Comparison of ENCODE assay signal across 2 cellular contexts in the genomic region with DNA sequence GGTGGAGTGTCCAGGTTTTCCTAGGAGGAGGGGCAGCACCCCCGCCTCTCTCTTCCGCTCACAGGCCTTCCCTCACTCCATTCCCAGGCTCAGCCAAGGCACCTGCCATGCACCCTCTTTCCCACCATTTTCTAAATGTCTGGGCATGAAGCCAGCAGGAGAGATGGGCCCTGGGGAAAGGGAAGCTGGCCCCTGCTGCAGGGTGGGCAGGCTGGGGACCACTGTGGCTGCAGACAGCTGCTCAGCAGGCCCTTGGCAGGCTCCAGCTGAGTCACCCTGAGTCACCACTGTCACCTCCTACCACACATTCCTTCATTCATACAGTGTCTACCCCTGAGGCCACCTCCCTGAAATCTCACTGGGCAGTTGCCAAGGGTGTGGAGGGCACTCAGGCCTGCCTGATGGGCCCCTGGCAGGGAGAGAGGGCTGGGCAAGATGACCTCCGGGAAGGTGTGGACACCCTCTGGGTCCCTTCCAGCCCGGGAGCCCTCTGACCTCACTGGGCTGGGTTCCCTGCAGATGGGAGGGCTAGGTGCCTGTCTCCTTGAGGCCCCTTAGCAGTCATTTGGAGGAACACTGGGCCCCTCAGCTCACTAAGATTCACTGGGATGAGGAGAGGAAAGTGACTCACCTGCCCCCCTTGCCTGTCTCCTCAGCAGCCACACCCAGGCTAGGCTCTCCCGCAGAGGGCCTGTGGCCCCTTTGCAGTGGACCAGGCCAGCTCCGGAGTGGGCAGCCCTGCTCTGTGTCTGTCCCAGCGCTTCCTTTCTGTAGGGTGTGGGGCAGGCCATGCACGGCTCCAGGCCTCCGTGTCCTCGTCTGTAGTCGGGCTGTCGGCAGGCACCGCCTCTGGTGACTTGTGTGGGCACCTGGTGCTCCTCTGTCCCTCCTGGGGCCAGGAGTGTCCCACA.
TF ChIP-seq lines count a peak whose summit lies in the region.

No MANE protein-coding gene starts in this region.

TF ChIP-seq in K562, 482 proteins besides CTCF, POLR2A, EP300 and RAD21 (continued from another document and continues in another):
- peak; percentile 62; the same call in 1 of the 2 replicates for TF ChIP-seq MYNN (IDR thresholded peaks at IDR 0.05)
- no peak for TF ChIP-seq MYNN (CRISPR knock-in tag; IDR thresholded peaks at IDR 0.05)
- TF ChIP-seq MYBL2 (IDR thresholded peaks at IDR 0.05; ENCODE audit: low read depth): no peak
- TF ChIP-seq MYBL2 (CRISPR knock-in tag; IDR thresholded peaks at IDR 0.05; ENCODE audit: borderline replicate concordance): no peak
- no peak for TF ChIP-seq NCOA2 (IDR thresholded peaks at IDR 0.05; ENCODE audit: partially characterized antibody in 2 of 2)
- TF ChIP-seq ZNF24 (IDR thresholded peaks at IDR 0.05): peak; percentile 78
- no peak for TF ChIP-seq TBL1XR1 (IDR thresholded peaks at IDR 0.05; ENCODE audit: low read length in 2 of 2)
- TF ChIP-seq ZBTB7A (IDR thresholded peaks at IDR 0.05; ENCODE audit: borderline replicate concordance, control insufficient read depth, low read depth, low read length): peak; percentile 73; the same call in 1 of the 2 replicates
- TF ChIP-seq, protein P1, sequence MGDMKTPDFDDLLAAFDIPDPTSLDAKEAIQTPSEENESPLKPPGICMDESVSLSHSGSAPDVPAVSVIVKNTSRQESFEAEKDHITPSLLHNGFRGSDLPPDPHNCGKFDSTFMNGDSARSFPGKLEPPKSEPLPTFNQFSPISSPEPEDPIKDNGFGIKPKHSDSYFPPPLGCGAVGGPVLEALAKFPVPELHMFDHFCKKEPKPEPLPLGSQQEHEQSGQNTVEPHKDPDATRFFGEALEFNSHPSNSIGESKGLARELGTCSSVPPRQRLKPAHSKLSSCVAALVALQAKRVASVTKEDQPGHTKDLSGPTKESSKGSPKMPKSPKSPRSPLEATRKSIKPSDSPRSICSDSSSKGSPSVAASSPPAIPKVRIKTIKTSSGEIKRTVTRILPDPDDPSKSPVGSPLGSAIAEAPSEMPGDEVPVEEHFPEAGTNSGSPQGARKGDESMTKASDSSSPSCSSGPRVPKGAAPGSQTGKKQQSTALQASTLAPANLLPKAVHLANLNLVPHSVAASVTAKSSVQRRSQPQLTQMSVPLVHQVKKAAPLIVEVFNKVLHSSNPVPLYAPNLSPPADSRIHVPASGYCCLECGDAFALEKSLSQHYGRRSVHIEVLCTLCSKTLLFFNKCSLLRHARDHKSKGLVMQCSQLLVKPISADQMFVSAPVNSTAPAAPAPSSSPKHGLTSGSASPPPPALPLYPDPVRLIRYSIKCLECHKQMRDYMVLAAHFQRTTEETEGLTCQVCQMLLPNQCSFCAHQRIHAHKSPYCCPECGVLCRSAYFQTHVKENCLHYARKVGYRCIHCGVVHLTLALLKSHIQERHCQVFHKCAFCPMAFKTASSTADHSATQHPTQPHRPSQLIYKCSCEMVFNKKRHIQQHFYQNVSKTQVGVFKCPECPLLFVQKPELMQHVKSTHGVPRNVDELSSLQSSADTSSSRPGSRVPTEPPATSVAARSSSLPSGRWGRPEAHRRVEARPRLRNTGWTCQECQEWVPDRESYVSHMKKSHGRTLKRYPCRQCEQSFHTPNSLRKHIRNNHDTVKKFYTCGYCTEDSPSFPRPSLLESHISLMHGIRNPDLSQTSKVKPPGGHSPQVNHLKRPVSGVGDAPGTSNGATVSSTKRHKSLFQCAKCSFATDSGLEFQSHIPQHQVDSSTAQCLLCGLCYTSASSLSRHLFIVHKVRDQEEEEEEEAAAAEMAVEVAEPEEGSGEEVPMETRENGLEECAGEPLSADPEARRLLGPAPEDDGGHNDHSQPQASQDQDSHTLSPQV (IDR thresholded peaks at IDR 0.05): peak; percentile 87
- TF ChIP-seq, protein P2, sequence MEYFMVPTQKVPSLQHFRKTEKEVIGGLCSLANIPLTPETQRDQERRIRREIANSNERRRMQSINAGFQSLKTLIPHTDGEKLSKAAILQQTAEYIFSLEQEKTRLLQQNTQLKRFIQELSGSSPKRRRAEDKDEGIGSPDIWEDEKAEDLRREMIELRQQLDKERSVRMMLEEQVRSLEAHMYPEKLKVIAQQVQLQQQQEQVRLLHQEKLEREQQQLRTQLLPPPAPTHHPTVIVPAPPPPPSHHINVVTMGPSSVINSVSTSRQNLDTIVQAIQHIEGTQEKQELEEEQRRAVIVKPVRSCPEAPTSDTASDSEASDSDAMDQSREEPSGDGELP (CRISPR knock-in tag; IDR thresholded peaks at IDR 0.05; ENCODE audit: borderline replicate concordance): peak; percentile 91
- peak; percentile 85 for TF ChIP-seq NFE2 (IDR thresholded peaks at IDR 0.05; ENCODE audit: low read depth)
- TF ChIP-seq BACH1 (tag; IDR thresholded peaks at IDR 0.05): peak; percentile 45; the same call in 1 of the 2 replicates
- TF ChIP-seq NFIC (IDR thresholded peaks at IDR 0.05): peak; percentile 74
- TF ChIP-seq TCF3 (CRISPR knock-in tag; IDR thresholded peaks at IDR 0.05): peak; percentile 14; the same call in 1 of the 2 replicates
- TF ChIP-seq NCOA4 (IDR thresholded peaks at IDR 0.05; ENCODE audit: partially characterized antibody): no peak
- TF ChIP-seq MEIS2 (IDR thresholded peaks at IDR 0.05; ENCODE audit: partially characterized antibody): no peak
- TF ChIP-seq, protein P3, sequence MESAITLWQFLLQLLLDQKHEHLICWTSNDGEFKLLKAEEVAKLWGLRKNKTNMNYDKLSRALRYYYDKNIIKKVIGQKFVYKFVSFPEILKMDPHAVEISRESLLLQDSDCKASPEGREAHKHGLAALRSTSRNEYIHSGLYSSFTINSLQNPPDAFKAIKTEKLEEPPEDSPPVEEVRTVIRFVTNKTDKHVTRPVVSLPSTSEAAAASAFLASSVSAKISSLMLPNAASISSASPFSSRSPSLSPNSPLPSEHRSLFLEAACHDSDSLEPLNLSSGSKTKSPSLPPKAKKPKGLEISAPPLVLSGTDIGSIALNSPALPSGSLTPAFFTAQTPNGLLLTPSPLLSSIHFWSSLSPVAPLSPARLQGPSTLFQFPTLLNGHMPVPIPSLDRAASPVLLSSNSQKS (CRISPR knock-in tag; IDR thresholded peaks at IDR 0.05): no peak
- TF ChIP-seq, protein P4, sequence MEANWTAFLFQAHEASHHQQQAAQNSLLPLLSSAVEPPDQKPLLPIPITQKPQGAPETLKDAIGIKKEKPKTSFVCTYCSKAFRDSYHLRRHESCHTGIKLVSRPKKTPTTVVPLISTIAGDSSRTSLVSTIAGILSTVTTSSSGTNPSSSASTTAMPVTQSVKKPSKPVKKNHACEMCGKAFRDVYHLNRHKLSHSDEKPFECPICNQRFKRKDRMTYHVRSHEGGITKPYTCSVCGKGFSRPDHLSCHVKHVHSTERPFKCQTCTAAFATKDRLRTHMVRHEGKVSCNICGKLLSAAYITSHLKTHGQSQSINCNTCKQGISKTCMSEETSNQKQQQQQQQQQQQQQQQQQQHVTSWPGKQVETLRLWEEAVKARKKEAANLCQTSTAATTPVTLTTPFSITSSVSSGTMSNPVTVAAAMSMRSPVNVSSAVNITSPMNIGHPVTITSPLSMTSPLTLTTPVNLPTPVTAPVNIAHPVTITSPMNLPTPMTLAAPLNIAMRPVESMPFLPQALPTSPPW (CRISPR knock-in tag; IDR thresholded peaks at IDR 0.05): peak; percentile 51
- TF ChIP-seq POLR2G (IDR thresholded peaks at IDR 0.05; ENCODE audit: low read depth, low read length): 0 out of 2 replicates have a peak, but pooled peaks have one; percentile 22

TF ChIP-seq in WTC11, 78 proteins besides CTCF, POLR2A, EP300 and RAD21 (continued from another document):
- TF ChIP-seq, protein P5, sequence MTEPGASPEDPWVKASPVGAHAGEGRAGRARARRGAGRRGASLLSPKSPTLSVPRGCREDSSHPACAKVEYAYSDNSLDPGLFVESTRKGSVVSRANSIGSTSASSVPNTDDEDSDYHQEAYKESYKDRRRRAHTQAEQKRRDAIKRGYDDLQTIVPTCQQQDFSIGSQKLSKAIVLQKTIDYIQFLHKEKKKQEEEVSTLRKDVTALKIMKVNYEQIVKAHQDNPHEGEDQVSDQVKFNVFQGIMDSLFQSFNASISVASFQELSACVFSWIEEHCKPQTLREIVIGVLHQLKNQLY (CRISPR knock-in tag; IDR thresholded peaks at IDR 0.05): no peak
- TF ChIP-seq, protein P6, sequence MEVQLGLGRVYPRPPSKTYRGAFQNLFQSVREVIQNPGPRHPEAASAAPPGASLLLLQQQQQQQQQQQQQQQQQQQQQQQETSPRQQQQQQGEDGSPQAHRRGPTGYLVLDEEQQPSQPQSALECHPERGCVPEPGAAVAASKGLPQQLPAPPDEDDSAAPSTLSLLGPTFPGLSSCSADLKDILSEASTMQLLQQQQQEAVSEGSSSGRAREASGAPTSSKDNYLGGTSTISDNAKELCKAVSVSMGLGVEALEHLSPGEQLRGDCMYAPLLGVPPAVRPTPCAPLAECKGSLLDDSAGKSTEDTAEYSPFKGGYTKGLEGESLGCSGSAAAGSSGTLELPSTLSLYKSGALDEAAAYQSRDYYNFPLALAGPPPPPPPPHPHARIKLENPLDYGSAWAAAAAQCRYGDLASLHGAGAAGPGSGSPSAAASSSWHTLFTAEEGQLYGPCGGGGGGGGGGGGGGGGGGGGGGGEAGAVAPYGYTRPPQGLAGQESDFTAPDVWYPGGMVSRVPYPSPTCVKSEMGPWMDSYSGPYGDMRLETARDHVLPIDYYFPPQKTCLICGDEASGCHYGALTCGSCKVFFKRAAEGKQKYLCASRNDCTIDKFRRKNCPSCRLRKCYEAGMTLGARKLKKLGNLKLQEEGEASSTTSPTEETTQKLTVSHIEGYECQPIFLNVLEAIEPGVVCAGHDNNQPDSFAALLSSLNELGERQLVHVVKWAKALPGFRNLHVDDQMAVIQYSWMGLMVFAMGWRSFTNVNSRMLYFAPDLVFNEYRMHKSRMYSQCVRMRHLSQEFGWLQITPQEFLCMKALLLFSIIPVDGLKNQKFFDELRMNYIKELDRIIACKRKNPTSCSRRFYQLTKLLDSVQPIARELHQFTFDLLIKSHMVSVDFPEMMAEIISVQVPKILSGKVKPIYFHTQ (CRISPR knock-in tag; IDR thresholded peaks at IDR 0.05): no peak
- TF ChIP-seq, protein P7, sequence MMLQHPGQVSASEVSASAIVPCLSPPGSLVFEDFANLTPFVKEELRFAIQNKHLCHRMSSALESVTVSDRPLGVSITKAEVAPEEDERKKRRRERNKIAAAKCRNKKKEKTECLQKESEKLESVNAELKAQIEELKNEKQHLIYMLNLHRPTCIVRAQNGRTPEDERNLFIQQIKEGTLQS (CRISPR knock-in tag; conservative IDR thresholded peaks at IDR 0.05): no peak
- TF ChIP-seq, protein P8, sequence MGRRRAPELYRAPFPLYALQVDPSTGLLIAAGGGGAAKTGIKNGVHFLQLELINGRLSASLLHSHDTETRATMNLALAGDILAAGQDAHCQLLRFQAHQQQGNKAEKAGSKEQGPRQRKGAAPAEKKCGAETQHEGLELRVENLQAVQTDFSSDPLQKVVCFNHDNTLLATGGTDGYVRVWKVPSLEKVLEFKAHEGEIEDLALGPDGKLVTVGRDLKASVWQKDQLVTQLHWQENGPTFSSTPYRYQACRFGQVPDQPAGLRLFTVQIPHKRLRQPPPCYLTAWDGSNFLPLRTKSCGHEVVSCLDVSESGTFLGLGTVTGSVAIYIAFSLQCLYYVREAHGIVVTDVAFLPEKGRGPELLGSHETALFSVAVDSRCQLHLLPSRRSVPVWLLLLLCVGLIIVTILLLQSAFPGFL (CRISPR knock-in tag; IDR thresholded peaks at IDR 0.05; ENCODE audit: borderline replicate concordance): no peak
- TF ChIP-seq FOXJ3 (CRISPR knock-in tag; IDR thresholded peaks at IDR 0.05; ENCODE audit: borderline replicate concordance): no peak
- TF ChIP-seq ZBTB21 (CRISPR knock-in tag; IDR thresholded peaks at IDR 0.05; ENCODE audit: borderline replicate concordance): no peak
- no peak for TF ChIP-seq SMAD4 (CRISPR knock-in tag; IDR thresholded peaks at IDR 0.05)
- TF ChIP-seq, protein P9, sequence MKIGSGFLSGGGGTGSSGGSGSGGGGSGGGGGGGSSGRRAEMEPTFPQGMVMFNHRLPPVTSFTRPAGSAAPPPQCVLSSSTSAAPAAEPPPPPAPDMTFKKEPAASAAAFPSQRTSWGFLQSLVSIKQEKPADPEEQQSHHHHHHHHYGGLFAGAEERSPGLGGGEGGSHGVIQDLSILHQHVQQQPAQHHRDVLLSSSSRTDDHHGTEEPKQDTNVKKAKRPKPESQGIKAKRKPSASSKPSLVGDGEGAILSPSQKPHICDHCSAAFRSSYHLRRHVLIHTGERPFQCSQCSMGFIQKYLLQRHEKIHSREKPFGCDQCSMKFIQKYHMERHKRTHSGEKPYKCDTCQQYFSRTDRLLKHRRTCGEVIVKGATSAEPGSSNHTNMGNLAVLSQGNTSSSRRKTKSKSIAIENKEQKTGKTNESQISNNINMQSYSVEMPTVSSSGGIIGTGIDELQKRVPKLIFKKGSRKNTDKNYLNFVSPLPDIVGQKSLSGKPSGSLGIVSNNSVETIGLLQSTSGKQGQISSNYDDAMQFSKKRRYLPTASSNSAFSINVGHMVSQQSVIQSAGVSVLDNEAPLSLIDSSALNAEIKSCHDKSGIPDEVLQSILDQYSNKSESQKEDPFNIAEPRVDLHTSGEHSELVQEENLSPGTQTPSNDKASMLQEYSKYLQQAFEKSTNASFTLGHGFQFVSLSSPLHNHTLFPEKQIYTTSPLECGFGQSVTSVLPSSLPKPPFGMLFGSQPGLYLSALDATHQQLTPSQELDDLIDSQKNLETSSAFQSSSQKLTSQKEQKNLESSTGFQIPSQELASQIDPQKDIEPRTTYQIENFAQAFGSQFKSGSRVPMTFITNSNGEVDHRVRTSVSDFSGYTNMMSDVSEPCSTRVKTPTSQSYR (CRISPR knock-in tag; IDR thresholded peaks at IDR 0.05): no peak
- TF ChIP-seq SOX15 (CRISPR knock-in tag; IDR thresholded peaks at IDR 0.05): no peak
- no peak for TF ChIP-seq RORB (CRISPR knock-in tag; IDR thresholded peaks at IDR 0.05)
